10 cellular contexts compared by ENCODE assay signal in the genomic region with DNA sequence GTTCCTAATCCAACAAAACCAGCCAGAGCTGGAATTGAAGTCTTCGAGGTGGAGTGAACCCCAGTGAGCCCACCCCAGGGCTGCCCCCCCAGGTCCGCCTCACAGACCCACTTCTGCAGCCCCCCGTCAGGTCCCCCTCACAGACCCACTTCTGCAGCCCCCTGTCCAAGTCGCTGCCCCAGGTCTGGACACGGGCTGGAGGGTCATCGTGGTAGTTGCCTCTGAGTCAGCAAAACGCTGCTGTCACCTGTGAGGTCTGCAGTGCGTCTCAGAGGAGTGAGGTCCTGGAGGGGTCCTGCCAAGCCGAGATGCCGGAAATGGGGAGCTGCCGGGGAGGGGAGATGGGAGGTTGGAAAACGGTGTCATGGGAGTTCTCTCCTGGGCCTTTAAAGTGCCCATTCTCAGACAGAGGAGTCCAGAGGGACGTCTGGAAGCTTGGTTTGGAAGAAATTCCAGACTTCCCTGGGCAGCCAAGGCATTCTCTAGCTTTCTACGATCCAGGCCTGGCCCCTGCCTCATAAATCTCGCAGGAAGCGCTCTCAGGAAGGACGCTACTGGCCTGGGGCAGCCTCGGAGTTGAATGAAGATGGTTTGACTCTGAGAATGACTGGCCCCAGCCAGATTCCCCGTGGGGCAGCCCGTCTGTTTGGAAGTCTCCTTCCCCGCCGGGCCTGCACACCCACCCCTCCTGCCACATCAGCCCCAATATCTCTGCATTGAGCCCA. TPM values are rescaled to one million over a fixed set of nuclear protein-coding genes. Genes with fewer than 3 reads are reported as not detected.
A peak's percentile ranks its signal among the peaks of the same experiment; 100 is the strongest.
DNase-seq lines count a peak whose midpoint lies in the region; ATAC-seq and TF ChIP-seq lines count a peak whose summit lies in the region.
"Had no signal": no experiment of that assay in that cellular context is flagged by ENCODE, and none has a peak within 500 bp of the region (broad histone marks: within the 10 kb centered on the region; RNA-seq: fewer than 3 reads in every experiment).

No MANE protein-coding gene starts in this region.

- H3K79me2 ChIP-seq in hepatocyte: no peaks in the 10 kb centered on the region

- POLR2A ChIA-PET in activated CD4-positive, alpha-beta T cell treated with anti-CD3 and anti-CD28 coated beads, Interleukin-2, amount 10 ng/mL, durations not matched to agents 7 days and 5 days (lab: Charles Lee): no interaction called here

- peaks cover 41% of the 10 kb centered on the region for H3K4me1 Mint-ChIP-seq in activated CD4-positive, alpha-beta T cell treated with anti-CD3 and anti-CD28 coated beads, Interleukin-2, amount 10 ng/mL, durations not matched to agents 7 days and 5 days

- CTCF ChIA-PET in activated CD4-positive, alpha-beta T cell treated with anti-CD3 and anti-CD28 coated beads, Interleukin-2, amount 10 ng/mL, durations not matched to agents 7 days and 5 days (lab: Charles Lee): interaction anchor here (1.4 to 2.8 kb wide), 3 partner anchors 9 to 22 kb away, joined by 4 to 9 read pairs (median 8); no protein-coding TSS in a partner anchor

- H2AFZ ChIP-seq in hepatocyte: peak overlapping the region; percentile 10

- H3K9me3 ChIP-seq in RWPE2 (ENCODE audit: severe bottlenecking) (no peaks in the 10 kb centered on the region), hepatocyte (ENCODE audit: low read depth) (no peaks in the 10 kb centered on the region)

- peak overlapping the region; percentile 100 for H3K27ac Mint-ChIP-seq in activated CD4-positive, alpha-beta T cell treated with anti-CD3 and anti-CD28 coated beads, Interleukin-2, amount 10 ng/mL, durations not matched to agents 7 days and 5 days

- no peaks in the 10 kb centered on the region for H3K27me3 ChIP-seq in RWPE2 (ENCODE audit: insufficient read depth, poor library complexity, severe bottlenecking)
- H3K27me3 ChIP-seq in hepatocyte: no peaks in the 10 kb centered on the region

- H3K36me3 ChIP-seq in RWPE2 (ENCODE audit: low read depth) (no peaks in the 10 kb centered on the region), hepatocyte (replicated peaks; ENCODE audit: insufficient read depth, low read depth) (no peaks in the 10 kb centered on the region)
- H3K36me3 ChIP-seq: WERI-Rb-1 had no signal

- ATAC-seq in RWPE2 (ENCODE audit: low read depth): no peak
- ATAC-seq in HG03159 (IDR thresholded peaks at IDR 0.05; ENCODE audit: unreplicated experiment): no peak
- ATAC-seq in HG03025 (IDR thresholded peaks at IDR 0.05; ENCODE audit: low FRiP score, unreplicated experiment): no peak

- TF ChIP-seq CTCF in RWPE2 (IDR thresholded peaks at IDR 0.05; ENCODE audit: poor library complexity, severe bottlenecking) (no peak), hepatocyte (IDR thresholded peaks at IDR 0.05; ENCODE audit: poor library complexity) (no peak)

- peak overlapping the region; percentile 70 for H3K4me3 Mint-ChIP-seq in activated CD4-positive, alpha-beta T cell treated with anti-CD3 and anti-CD28 coated beads, Interleukin-2, amount 10 ng/mL, durations not matched to agents 7 days and 5 days

- no peak for DNase-seq in activated CD4-positive, alpha-beta T cell treated with anti-CD3 and anti-CD28 coated beads, Interleukin-2, amount 10 ng/mL, durations not matched to agents 7 days and 5 days
- no peak for DNase-seq in activated CD4-positive, alpha-beta T cell treated with anti-CD3 and anti-CD28 coated beads for 4 hours
- DNase-seq in RWPE2 (ENCODE audit: low spot score) (peak; percentile 51), hepatocyte (ENCODE audit: low spot score) (no peak), KG1 (lab: John Stamatoyannopoulos, UW) (no peak)
- DNase-seq: WERI-Rb-1 had no signal

- WGBS in hepatocyte (ENCODE audit: low lambda C conversion rate, missing lambda C conversion rate): 53% methylated on average over 20 of the region's 22 CpGs

- H3K4me2 ChIP-seq in hepatocyte: peak overlapping the region; percentile 19

- no peaks in the 10 kb centered on the region for H3K9me2 ChIP-seq in hepatocyte (replicated peaks; ENCODE audit: insufficient read depth)

- peaks cover 6% of the 10 kb centered on the region for H3K27me3 Mint-ChIP-seq in activated CD4-positive, alpha-beta T cell treated with anti-CD3 and anti-CD28 coated beads, Interleukin-2, amount 10 ng/mL, durations not matched to agents 7 days and 5 days

- H3K27ac ChIP-seq in RWPE2 (ENCODE audit: poor library complexity, severe bottlenecking) (peak overlapping the region; percentile 93), hepatocyte (no peak overlapping the region), skin epidermis (peak overlapping the region in 15 of 21 experiments; percentile 12 to 94 (median 64))
- H3K27ac ChIP-seq: WERI-Rb-1 had no signal

- peaks cover 49% of the 10 kb centered on the region for H3K4me1 ChIP-seq in RWPE2 (ENCODE audit: insufficient read depth, poor library complexity, severe bottlenecking)
- H3K4me1 ChIP-seq in hepatocyte (ENCODE audit: insufficient read depth): peaks cover 33% of the 10 kb centered on the region

- peaks cover 3% of the 10 kb centered on the region for H3K9me3 Mint-ChIP-seq in activated CD4-positive, alpha-beta T cell treated with anti-CD3 and anti-CD28 coated beads, Interleukin-2, amount 10 ng/mL, durations not matched to agents 7 days and 5 days

- peaks cover 7% of the 10 kb centered on the region for H3K36me3 Mint-ChIP-seq in activated CD4-positive, alpha-beta T cell treated with anti-CD3 and anti-CD28 coated beads, Interleukin-2, amount 10 ng/mL, durations not matched to agents 7 days and 5 days (ENCODE audit: low read depth)

- no peaks in the 10 kb centered on the region for H4K20me1 ChIP-seq in hepatocyte (ENCODE audit: insufficient read depth, poor library complexity, severe bottlenecking)

- H3K4me3 ChIP-seq in RWPE2 (ENCODE audit: severe bottlenecking): no peak overlapping the region
- no peak overlapping the region for H3K4me3 ChIP-seq in hepatocyte
- no peak overlapping the region for H3K4me3 ChIP-seq in skin epidermis

RNA-seq across cellular contexts. Expression of gene CALML3, which starts 38.6 kb away (rescaled TPM):
- total RNA-seq in activated CD4-positive, alpha-beta T cell treated with anti-CD3 and anti-CD28 coated beads, Interleukin-2, amount 10 ng/mL, durations not matched to agents 7 days and 5 days: not detected
- total RNA-seq in hepatocyte: not detected in 2 replicates
- not detected in 2 replicates for polyA plus RNA-seq in hepatocyte
- total RNA-seq: H4 had no signal
